In the genomic region with DNA sequence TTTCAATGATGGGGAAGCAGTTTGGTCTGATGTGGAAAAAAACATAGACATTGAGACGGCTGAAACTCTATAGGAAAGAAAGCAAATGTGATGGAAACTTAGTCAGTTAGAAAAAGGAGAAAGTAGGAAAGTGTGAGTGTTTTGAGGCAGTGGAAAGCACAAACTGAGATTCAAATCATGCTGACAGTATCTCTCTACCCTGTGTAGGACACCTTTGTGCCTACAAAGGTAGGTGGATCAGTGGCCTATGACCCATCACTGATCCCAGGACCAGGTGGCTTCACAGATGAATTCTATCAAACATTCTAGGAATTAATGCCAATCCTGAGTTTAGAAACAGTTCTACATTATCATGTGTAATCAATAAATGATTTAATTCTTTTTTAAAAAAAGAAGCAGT, we compare ENCODE assay signal across 17 cellular contexts.
"Had no signal": no experiment of that assay in that cellular context is flagged by ENCODE, and none has a peak within 500 bp of the region (broad histone marks: within the 10 kb centered on the region; RNA-seq: fewer than 3 reads in every experiment).

No MANE protein-coding gene starts in this region.

- H3K27ac ChIP-seq: esophagus muscularis mucosa, hepatocyte, ovary, SJSA1, tibial nerve, vagina had no signal

- DNase-seq: activated CD4-positive, alpha-beta T cell treated with anti-CD3 and anti-CD28 coated beads for 1 hour; aorta; cortex of kidney; effector CD4-positive, alpha-beta T cell; midbrain; ovary; stimulated activated CD4-positive, alpha-beta T cell treated with anti-CD3 and anti-CD28 coated beads, Interleukin-1b, Interleukin-23, amount 100 ng/mL, for 48 hours; substantia nigra; T-helper 9 cell had no signal

- H3K36me3 ChIP-seq: esophagus muscularis mucosa, ovary, SJSA1, vagina had no signal

- H3K9me3 ChIP-seq: esophagus muscularis mucosa, ovary, SJSA1, tibial nerve, vagina had no signal

- H3K27me3 ChIP-seq: esophagus muscularis mucosa, hepatocyte, ovary, SJSA1, tibial nerve, vagina had no signal

- H3K4me3 Mint-ChIP-seq: stimulated activated memory B cell treated with anti-CD40 and anti-IgM and Interleukin-4, amounts not matched to agents 10 μg/mL and 1 μg/mL and 100 μg/mL, for 72 hours had no signal

- ATAC-seq: left lobe of liver; sciatic nerve; stimulated activated memory B cell treated with anti-CD40 and anti-IgM and Interleukin-4, amounts not matched to agents 10 μg/mL and 1 μg/mL and 100 μg/mL, for 72 hours had no signal

- H3K27ac Mint-ChIP-seq: stimulated activated memory B cell treated with anti-CD40 and anti-IgM and Interleukin-4, amounts not matched to agents 10 μg/mL and 1 μg/mL and 100 μg/mL, for 72 hours had no signal

- H3K4me3 ChIP-seq: esophagus muscularis mucosa, hepatocyte, ovary, SJSA1, tibial nerve, vagina had no signal

- H3K4me1 ChIP-seq: esophagus muscularis mucosa, SJSA1, tibial nerve, vagina had no signal

- H3K27me3 Mint-ChIP-seq: stimulated activated memory B cell treated with anti-CD40 and anti-IgM and Interleukin-4, amounts not matched to agents 10 μg/mL and 1 μg/mL and 100 μg/mL, for 72 hours had no signal
